Comparison of ENCODE assay signal across 8 cellular contexts in the genomic region with DNA sequence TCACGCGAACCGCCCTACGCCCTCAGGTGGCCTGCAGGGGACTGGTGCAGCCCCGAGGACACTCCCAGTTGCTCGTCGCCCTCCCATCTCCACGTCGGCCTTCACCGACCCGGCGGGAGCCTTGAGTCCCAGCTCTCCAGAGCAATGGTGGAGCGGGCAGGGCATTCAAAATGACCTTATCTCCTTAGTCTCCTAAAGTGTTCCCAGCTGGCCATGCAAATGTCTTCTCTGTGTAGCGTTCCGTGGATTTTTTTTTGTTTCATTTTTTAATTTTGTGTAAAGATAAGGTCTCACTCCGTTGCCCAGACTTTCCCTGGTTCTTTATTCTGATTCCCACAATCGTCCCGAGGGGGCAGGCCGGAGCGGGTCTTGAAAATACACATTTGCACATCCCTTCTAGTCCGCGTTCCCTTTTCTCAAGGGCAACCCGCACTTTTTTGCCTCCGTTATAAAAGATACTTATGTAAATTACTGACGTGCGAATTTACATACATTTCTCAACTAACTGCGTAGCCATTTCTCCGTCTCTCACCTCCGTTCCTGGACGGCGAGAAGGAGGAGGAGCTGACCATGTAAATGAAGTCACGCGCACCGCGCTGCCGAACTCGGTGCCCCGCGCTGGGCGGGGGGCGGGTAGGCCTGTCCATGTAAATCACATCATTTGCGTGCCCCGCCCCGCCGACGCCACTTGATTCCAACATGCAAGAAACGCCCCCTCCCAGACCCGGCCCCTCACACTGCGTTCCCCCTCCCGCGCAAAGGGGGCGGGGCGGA. TPM values are rescaled to one million over a fixed set of nuclear protein-coding genes. Genes with fewer than 3 reads are reported as not detected.
DNase-seq lines count a peak whose midpoint lies in the region; ATAC-seq, FAIRE-seq and TF ChIP-seq lines count a peak whose summit lies in the region.

No MANE protein-coding gene starts in this region.

- peak; percentile 98 for FAIRE-seq in GM18507 (lab: Jason Lieb, UNC)

- in situ Hi-C loops in astrocyte of the cerebellum (cut with HindIII; ENCODE audit: low sequenced_read_pairs) = no loop called here

- peak; percentile 82 for DNase-seq in GM18507 (ENCODE audit: extremely low spot score, insufficient read length, low read depth)
- DNase-seq in NCI-H1930 (lab: John Stamatoyannopoulos, UW) = peak; percentile 99 to 100
- peak; percentile 100 for DNase-seq in T-helper 22 cell (ENCODE audit: low read depth)
- DNase-seq in astrocyte of the cerebellum (ENCODE audit: low read depth) = peak; percentile 99
- DNase-seq in hippocampal formation (lab: John Stamatoyannopoulos, UW) = peak; percentile 98 to 99
- peak; percentile 96 for DNase-seq in renal cortical epithelial cell (ENCODE audit: low read depth)

- peak; percentile 55 for TF ChIP-seq CTCF in astrocyte of the cerebellum (IDR thresholded peaks at IDR 0.05; ENCODE audit: low read depth, low read length, missing control alignments)

- H3K4me3 ChIP-seq in astrocyte of the cerebellum (ENCODE audit: low read depth, low read length) = peak overlapping the region; percentile 93

- peak; percentile 57 for ATAC-seq in HG02973 (IDR thresholded peaks at IDR 0.05; ENCODE audit: unreplicated experiment)
- no peak for ATAC-seq in HG03521 (IDR thresholded peaks at IDR 0.05; ENCODE audit: unreplicated experiment)

RNA-seq across cellular contexts. Expression of a gene that starts 0.6 kb away (rescaled TPM):
- total RNA-seq in renal cortical epithelial cell = 76.1 and 89.3 TPM in 2 replicates

RNA-seq across cellular contexts. Expression of a gene that starts 20.4 kb away (rescaled TPM):
- total RNA-seq in renal cortical epithelial cell = 5.9 and 9.9 TPM in 2 replicates

RNA-seq across cellular contexts. Expression of a gene that starts 23.1 kb away (rescaled TPM):
- total RNA-seq in renal cortical epithelial cell = not detected in 2 replicates

RNA-seq across cellular contexts. Expression of a gene that starts 47.4 kb away (rescaled TPM):
- 17.4 and 20.5 TPM in 2 replicates for total RNA-seq in renal cortical epithelial cell

RNA-seq across cellular contexts. Expression of a gene that starts 48.1 kb away (rescaled TPM):
- total RNA-seq in renal cortical epithelial cell = 0.35 and 4.5 TPM in 2 replicates
